Comparison of ENCODE assay signal across 8 cellular contexts in the genomic region with DNA sequence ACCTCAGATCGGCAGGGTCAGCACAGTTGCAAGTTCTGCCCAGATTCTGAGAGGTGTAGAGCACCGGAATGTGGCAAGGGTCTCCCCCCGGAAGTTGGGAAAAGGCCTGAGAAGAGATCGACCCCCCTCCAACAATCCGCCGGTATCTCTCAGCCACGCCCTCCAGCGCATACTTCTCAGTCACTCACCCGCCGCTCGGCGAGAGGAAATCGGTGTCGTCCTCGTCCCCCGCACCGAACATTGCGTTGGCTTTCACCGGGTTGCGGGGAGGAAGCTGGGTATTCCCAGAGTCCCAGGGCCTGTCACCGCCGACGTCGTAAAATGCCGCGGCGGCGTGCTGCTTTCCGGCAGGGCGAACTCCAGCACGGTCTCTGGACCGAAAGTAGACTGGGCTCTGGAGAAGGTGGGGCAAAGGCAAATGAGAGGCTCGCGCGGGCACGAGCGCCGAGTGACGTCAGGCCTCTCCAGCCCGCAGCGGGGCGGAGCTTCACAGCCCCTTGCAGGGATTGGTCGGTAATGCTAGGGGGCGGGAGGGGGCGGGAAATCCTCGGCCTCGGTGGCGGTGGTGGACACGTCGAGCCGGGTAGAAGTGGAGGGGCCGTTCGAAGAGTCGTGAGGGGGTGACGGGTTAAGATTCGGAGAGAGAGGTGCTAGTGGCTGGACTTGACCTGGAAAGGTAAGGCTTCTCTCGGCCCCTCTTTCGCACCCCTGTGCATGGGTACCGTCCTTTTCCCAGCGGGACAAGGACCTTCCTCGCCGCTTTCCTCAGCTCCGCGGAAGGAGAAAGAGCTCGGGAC. TPM values are rescaled to one million over a fixed set of nuclear protein-coding genes. Genes with fewer than 3 reads are reported as not detected.
A peak's percentile ranks its signal among the peaks of the same experiment; 100 is the strongest.
DNase-seq lines count a peak whose midpoint lies in the region; ATAC-seq and TF ChIP-seq lines count a peak whose summit lies in the region.

A gene with protein sequence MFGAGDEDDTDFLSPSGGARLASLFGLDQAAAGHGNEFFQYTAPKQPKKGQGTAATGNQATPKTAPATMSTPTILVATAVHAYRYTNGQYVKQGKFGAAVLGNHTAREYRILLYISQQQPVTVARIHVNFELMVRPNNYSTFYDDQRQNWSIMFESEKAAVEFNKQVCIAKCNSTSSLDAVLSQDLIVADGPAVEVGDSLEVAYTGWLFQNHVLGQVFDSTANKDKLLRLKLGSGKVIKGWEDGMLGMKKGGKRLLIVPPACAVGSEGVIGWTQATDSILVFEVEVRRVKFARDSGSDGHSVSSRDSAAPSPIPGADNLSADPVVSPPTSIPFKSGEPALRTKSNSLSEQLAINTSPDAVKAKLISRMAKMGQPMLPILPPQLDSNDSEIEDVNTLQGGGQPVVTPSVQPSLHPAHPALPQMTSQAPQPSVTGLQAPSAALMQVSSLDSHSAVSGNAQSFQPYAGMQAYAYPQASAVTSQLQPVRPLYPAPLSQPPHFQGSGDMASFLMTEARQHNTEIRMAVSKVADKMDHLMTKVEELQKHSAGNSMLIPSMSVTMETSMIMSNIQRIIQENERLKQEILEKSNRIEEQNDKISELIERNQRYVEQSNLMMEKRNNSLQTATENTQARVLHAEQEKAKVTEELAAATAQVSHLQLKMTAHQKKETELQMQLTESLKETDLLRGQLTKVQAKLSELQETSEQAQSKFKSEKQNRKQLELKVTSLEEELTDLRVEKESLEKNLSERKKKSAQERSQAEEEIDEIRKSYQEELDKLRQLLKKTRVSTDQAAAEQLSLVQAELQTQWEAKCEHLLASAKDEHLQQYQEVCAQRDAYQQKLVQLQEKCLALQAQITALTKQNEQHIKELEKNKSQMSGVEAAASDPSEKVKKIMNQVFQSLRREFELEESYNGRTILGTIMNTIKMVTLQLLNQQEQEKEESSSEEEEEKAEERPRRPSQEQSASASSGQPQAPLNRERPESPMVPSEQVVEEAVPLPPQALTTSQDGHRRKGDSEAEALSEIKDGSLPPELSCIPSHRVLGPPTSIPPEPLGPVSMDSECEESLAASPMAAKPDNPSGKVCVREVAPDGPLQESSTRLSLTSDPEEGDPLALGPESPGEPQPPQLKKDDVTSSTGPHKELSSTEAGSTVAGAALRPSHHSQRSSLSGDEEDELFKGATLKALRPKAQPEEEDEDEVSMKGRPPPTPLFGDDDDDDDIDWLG (minus strand): TSS at position 275 of the 797 bp plus-strand sequence. CDS start 34 bp downstream, at position 241.
A gene (plus strand): TSS at position 542 of the 797 bp plus-strand sequence. CDS start 34,605 bp downstream, outside the sequence.

- peak; percentile 81 for ATAC-seq in HG03460 (IDR thresholded peaks at IDR 0.05; ENCODE audit: unreplicated experiment)

- no peaks in the 10 kb centered on the region for H3K9me3 ChIP-seq in BE2C

- POLR2A ChIA-PET in activated CD4-positive, alpha-beta T cell treated with anti-CD3 and anti-CD28 coated beads, Interleukin-2, amount 10 ng/mL, durations not matched to agents 7 days and 5 days (lab: Charles Lee) = interaction anchor here (0.6 to 1.3 kb wide), 3 partner anchors 11 to 1305 kb away, joined by 3 to 4 read pairs (median 3); no protein-coding TSS in a partner anchor

- DNase-seq in BE2C (peak; percentile 98), GM19240 (ENCODE audit: insufficient read length, low spot score) (peak; percentile 83), NCI-H526 (lab: John Stamatoyannopoulos, UW) (peak; percentile 88 to 95), cortex of kidney (lab: John Stamatoyannopoulos, UW) (peak; percentile 96), left kidney (ENCODE audit: low read depth, low spot score) (peak; percentile 99)
- DNase-seq in activated CD4-positive, alpha-beta T cell treated with anti-CD3 and anti-CD28 coated beads, Interleukin-2, amount 10 ng/mL, durations not matched to agents 7 days and 5 days = peak; percentile 97
- DNase-seq in stimulated activated CD4-positive, alpha-beta T cell treated with anti-CD3 and anti-CD28 coated beads, Interleukin-2, amount 100 ng/mL, for 24 hours = peak; percentile 95 to 97

- H3K27ac Mint-ChIP-seq in activated CD4-positive, alpha-beta T cell treated with anti-CD3 and anti-CD28 coated beads, Interleukin-2, amount 10 ng/mL, durations not matched to agents 7 days and 5 days = peak within 1 kb of the TSS; percentile 93

- peaks cover 6% of the 10 kb centered on the region for H3K36me3 Mint-ChIP-seq in activated CD4-positive, alpha-beta T cell treated with anti-CD3 and anti-CD28 coated beads, Interleukin-2, amount 10 ng/mL, durations not matched to agents 7 days and 5 days (ENCODE audit: low read depth)

- peaks cover 51% of the 10 kb centered on the region for H3K4me1 Mint-ChIP-seq in activated CD4-positive, alpha-beta T cell treated with anti-CD3 and anti-CD28 coated beads, Interleukin-2, amount 10 ng/mL, durations not matched to agents 7 days and 5 days

- no peaks in the 10 kb centered on the region for H3K4me1 ChIP-seq in BE2C

- CTCF ChIA-PET in activated CD4-positive, alpha-beta T cell treated with anti-CD3 and anti-CD28 coated beads, Interleukin-2, amount 10 ng/mL, durations not matched to agents 7 days and 5 days (lab: Charles Lee) = interaction anchor here (0.7 to 1.7 kb wide), 11 partner anchors 12 to 361 kb away, joined by 3 to 6 read pairs (median 3); a partner anchor contains a TSS

- H3K4me3 ChIP-seq in BE2C (ENCODE audit: low read depth, low read length) = peak within 1 kb of the TSS; percentile 98

- H3K9me3 Mint-ChIP-seq in activated CD4-positive, alpha-beta T cell treated with anti-CD3 and anti-CD28 coated beads, Interleukin-2, amount 10 ng/mL, durations not matched to agents 7 days and 5 days = no peaks in the 10 kb centered on the region

- peaks cover 6% of the 10 kb centered on the region for H3K36me3 ChIP-seq in BE2C

- no peaks in the 10 kb centered on the region for H3K27me3 ChIP-seq in BE2C

- TF ChIP-seq CTCF in BE2C (IDR thresholded peaks at IDR 0.05; ENCODE audit: low read depth, low read length) = no peak

- peak within 1 kb of the TSS; percentile 94 for H3K4me3 Mint-ChIP-seq in activated CD4-positive, alpha-beta T cell treated with anti-CD3 and anti-CD28 coated beads, Interleukin-2, amount 10 ng/mL, durations not matched to agents 7 days and 5 days

- no peaks in the 10 kb centered on the region for H3K27me3 Mint-ChIP-seq in activated CD4-positive, alpha-beta T cell treated with anti-CD3 and anti-CD28 coated beads, Interleukin-2, amount 10 ng/mL, durations not matched to agents 7 days and 5 days

RNA-seq across cellular contexts. Expression of the first gene that starts in this region (rescaled TPM):
- 19.7 TPM for polyA plus RNA-seq in BE2C (2012; ENCODE audit: insufficient read depth, insufficient read length, low read depth)
- total RNA-seq in activated CD4-positive, alpha-beta T cell treated with anti-CD3 and anti-CD28 coated beads, Interleukin-2, amount 10 ng/mL, durations not matched to agents 7 days and 5 days = 10 to 100 TPM; 33.6 to 39.3 TPM

RNA-seq across cellular contexts. Expression of the second gene that starts in this region (rescaled TPM):
- 28.9 TPM for polyA plus RNA-seq in BE2C (2012; ENCODE audit: insufficient read depth, insufficient read length, low read depth)
- 10 to 100 TPM in 1 of 2 experiments, 1 to 10 TPM in 1; 9.2 to 10.4 TPM for total RNA-seq in activated CD4-positive, alpha-beta T cell treated with anti-CD3 and anti-CD28 coated beads, Interleukin-2, amount 10 ng/mL, durations not matched to agents 7 days and 5 days

Comparison
In these comparisons a context has a peak if more than half of its experiments do, and no peak if none do; other contexts are left out.
1. Peak in every context shown above with its lines: DNase-seq, ATAC-seq and H3K4me3 ChIP-seq.